In genomic region chr2:230934291-230935131, GRCh38 we compare ENCODE assay signal across 15 cellular contexts. TPM values are rescaled to one million over a fixed set of nuclear protein-coding genes. Genes with fewer than 3 reads are reported as not detected.
DNase-seq lines count a peak whose midpoint lies in the region; ATAC-seq and TF ChIP-seq lines count a peak whose summit lies in the region.
"Had no signal": no experiment of that assay in that cellular context is flagged by ENCODE, and none has a peak within 500 bp of the region (broad histone marks: within the 10 kb centered on the region; RNA-seq: fewer than 3 reads in every experiment).

No MANE protein-coding gene starts in this region.

- no peaks in the 10 kb centered on the region for H3K27me3 ChIP-seq in BLaER1 treated with 17β-estradiol and CSF1 and Interleukin-3, amounts not matched to agents 10 nM and 100 nM
- H3K27me3 ChIP-seq in endodermal cell (ENCODE audit: control insufficient read depth, insufficient read depth, low read length, poor library complexity, severe bottlenecking) (no peaks in the 10 kb centered on the region), neuronal stem cell (ENCODE audit: control insufficient read depth in 3 of 3, insufficient read depth in 3 of 3, low read depth in 1 of 3, low read length in 3 of 3) (no peaks in the 10 kb centered on the region)

- H3K9me3 Mint-ChIP-seq in endodermal cell: peaks cover 23% of the 10 kb centered on the region

- no peak overlapping the region for H3K4me3 ChIP-seq in BLaER1 treated with 17β-estradiol and CSF1 and Interleukin-3, amounts not matched to agents 10 nM and 100 nM
- H3K4me3 ChIP-seq in endodermal cell (ENCODE audit: low read length) (no peak overlapping the region), neuronal stem cell (ENCODE audit: low read length in 2 of 2) (no peak overlapping the region)

- H2AK5ac ChIP-seq in neuronal stem cell (ENCODE audit: low read depth, low read length): peak overlapping the region; percentile 11

- H3K36me3 ChIP-seq in BLaER1 treated with 17β-estradiol and CSF1 and Interleukin-3, amounts not matched to agents 10 nM and 100 nM: peaks cover 0 to 10% (median 0%) of the 10 kb centered on the region in 11 experiments; a peak in 1 of 22 replicates
- no peaks in the 10 kb centered on the region for H3K36me3 ChIP-seq in endodermal cell (ENCODE audit: control insufficient read depth, insufficient read depth, low read length)
- no peaks in the 10 kb centered on the region for H3K36me3 ChIP-seq in neuronal stem cell (replicated peaks in 1 of 2; ENCODE audit: control insufficient read depth in 2 of 2, insufficient read depth in 2 of 2, low read length in 2 of 2)

- peak overlapping the region; percentile 19 for H3K18ac ChIP-seq in neuronal stem cell (ENCODE audit: low read length)

- H3K27ac Mint-ChIP-seq in endodermal cell: no peak overlapping the region
- H3K27ac Mint-ChIP-seq: CD14-positive monocyte had no signal

- no peaks in the 10 kb centered on the region for H4K20me1 ChIP-seq in BLaER1 treated with 17β-estradiol and CSF1 and Interleukin-3, amounts not matched to agents 10 nM and 100 nM

- no peak overlapping the region for H4K8ac ChIP-seq in neuronal stem cell (ENCODE audit: low read depth, low read length)

- H3K27ac ChIP-seq in BLaER1 treated with 17β-estradiol and CSF1 and Interleukin-3, amounts not matched to agents 10 nM and 100 nM: peak overlapping the region in 3 of 11 experiments; percentile 13 to 34 (median 19); a peak in 3 of 22 replicates
- no peak overlapping the region for H3K27ac ChIP-seq in endodermal cell (ENCODE audit: low read depth, low read length)
- no peak overlapping the region for H3K27ac ChIP-seq in neuronal stem cell (replicated peaks; ENCODE audit: low read length)

- H3K4me3 Mint-ChIP-seq in endodermal cell: no peak overlapping the region
- H3K4me3 Mint-ChIP-seq: CD14-positive monocyte had no signal

- H3K27me3 Mint-ChIP-seq in endodermal cell (ENCODE audit: insufficient read depth): peaks cover 1% of the 10 kb centered on the region

- DNase-seq in activated CD8-positive, alpha-beta memory T cell treated with anti-CD3 and anti-CD28 coated beads for 24 hours: peak; percentile 53
- DNase-seq in activated CD8-positive, alpha-beta memory T cell treated with anti-CD3 and anti-CD28 coated beads, Interleukin-2, amount 50 U/mL, for 4 hours: no peak
- DNase-seq in endodermal cell (peak; percentile 42), neuronal stem cell (ENCODE audit: low spot score) (no peak), NCI-H1694 treated with DMSO at 0.1 percent for 48 hours (lab: John Stamatoyannopoulos, UW) (no peak), GF-D8 (lab: John Stamatoyannopoulos, UW) (no peak)
- DNase-seq: DMS53, KBM-7, NCI-H345, NCI-H526 treated with DMSO at 0.1 percent for 48 hours, OCI-M1, RPMI8226 had no signal

- TF ChIP-seq CTCF in endodermal cell (conservative IDR thresholded peaks at IDR 0.05): no peak

- no peak overlapping the region for H3K4ac ChIP-seq in neuronal stem cell (ENCODE audit: low read length)

- H3K79me1 ChIP-seq in neuronal stem cell (ENCODE audit: low read depth, low read length): no peaks in the 10 kb centered on the region

- H3K9me3 ChIP-seq in BLaER1 treated with 17β-estradiol and CSF1 and Interleukin-3, amounts not matched to agents 10 nM and 100 nM (replicated peaks in 1 of 11): peaks cover 28 to 42% (median 35%) of the 10 kb centered on the region in 11 experiments
- H3K9me3 ChIP-seq in endodermal cell (ENCODE audit: control insufficient read depth, low read length): peaks cover 18% of the 10 kb centered on the region
- peaks cover 5 to 17% of the 10 kb centered on the region in 2 donors for H3K9me3 ChIP-seq in neuronal stem cell (replicated peaks in 1 of 2; ENCODE audit: control insufficient read depth in 2 of 2, insufficient read depth in 1 of 2, low read depth in 1 of 2, low read length in 2 of 2)

- peak overlapping the region; percentile 10 for H3K23ac ChIP-seq in neuronal stem cell (ENCODE audit: low read depth, low read length, poor library complexity)

- H2BK15ac ChIP-seq in neuronal stem cell (ENCODE audit: low read length): peak overlapping the region; percentile 30

- peak overlapping the region in 9 of 11 experiments; percentile 10 to 74 (median 65); a peak in 17 of 22 replicates for H3K4me2 ChIP-seq in BLaER1 treated with 17β-estradiol and CSF1 and Interleukin-3, amounts not matched to agents 10 nM and 100 nM
- no peak overlapping the region for H3K4me2 ChIP-seq in neuronal stem cell (ENCODE audit: insufficient read depth, low read length, poor library complexity, severe bottlenecking)

- H2BK120ac ChIP-seq in neuronal stem cell (ENCODE audit: low read depth, low read length): no peak overlapping the region

- ATAC-seq in HG02870 (IDR thresholded peaks at IDR 0.05; ENCODE audit: unreplicated experiment): no peak

- H2BK12ac ChIP-seq in neuronal stem cell (ENCODE audit: low read length): no peak overlapping the region

- peak overlapping the region; percentile 47 for H2AFZ ChIP-seq in neuronal stem cell (ENCODE audit: low read length)

- no peak overlapping the region for H2BK5ac ChIP-seq in neuronal stem cell (ENCODE audit: low read length)

- no peak overlapping the region for H4K91ac ChIP-seq in neuronal stem cell (ENCODE audit: low read depth, low read length, poor library complexity)

- H3K4me1 ChIP-seq in BLaER1 treated with 17β-estradiol and CSF1 and Interleukin-3, amounts not matched to agents 10 nM and 100 nM: peaks cover 15 to 67% (median 53%) of the 10 kb centered on the region in 10 experiments
- H3K4me1 ChIP-seq in endodermal cell (ENCODE audit: control insufficient read depth, insufficient read depth, low read length) (no peaks in the 10 kb centered on the region), neuronal stem cell (ENCODE audit: control insufficient read depth in 2 of 2, insufficient read depth in 1 of 2, low read depth in 1 of 2, low read length in 2 of 2) (peaks cover 7% of the 10 kb centered on the region in 2 donors)

- H3K14ac ChIP-seq in neuronal stem cell (ENCODE audit: low read length): no peak overlapping the region

- peak overlapping the region in 2 of 11 experiments; percentile 18 to 33; a peak in 4 of 22 replicates for H3K9ac ChIP-seq in BLaER1 treated with 17β-estradiol and CSF1 and Interleukin-3, amounts not matched to agents 10 nM and 100 nM
- no peak overlapping the region for H3K9ac ChIP-seq in endodermal cell (ENCODE audit: extremely low read depth, low read length, poor library complexity, severe bottlenecking)
- H3K9ac ChIP-seq in neuronal stem cell (ENCODE audit: low read depth, low read length, poor library complexity): no peak overlapping the region

- WGBS in endodermal cell (ENCODE audit: insufficient coverage in 1 of 2, insufficient read length in 1 of 2), 2 experiments: 90 to 95% methylated on average over 11 to 17 of the region's 17 CpGs
- WGBS in neuronal stem cell (ENCODE audit: extremely low coverage in 2 of 2, insufficient read length in 2 of 2, insufficient replicate concordance in 1 of 2), 2 donors: no CpG with 5 or more reads among the region's 17 CpGs

- H3K36me3 Mint-ChIP-seq in endodermal cell (ENCODE audit: low read depth): peaks cover 4% of the 10 kb centered on the region
- H3K36me3 Mint-ChIP-seq: CD14-positive monocyte had no signal

- H3K4me1 Mint-ChIP-seq in endodermal cell: peaks cover 4% of the 10 kb centered on the region

RNA-seq across cellular contexts. Expression of gene GPR55, which starts 9.5 kb away (rescaled TPM):
- total RNA-seq in endodermal cell: 1 to 10 TPM; 2.6 to 7.5 TPM
- polyA plus RNA-seq in endodermal cell (2013, experiment 1 of 2): 0.64 TPM
- polyA plus RNA-seq in endodermal cell (2013, experiment 2 of 2): 0.21 TPM
- not detected for polyA plus RNA-seq in neuronal stem cell (2013, experiment 1 of 2)
- polyA plus RNA-seq in neuronal stem cell (2013, experiment 2 of 2): not detected

Comparison
In these comparisons a context has a peak if more than half of its experiments do, and no peak if none do; other contexts are left out.
1. DNase-seq: peak in activated CD8-positive, alpha-beta memory T cell treated with anti-CD3 and anti-CD28 coated beads for 24 hours (single experiment) and endodermal cell (single experiment); none in activated CD8-positive, alpha-beta memory T cell treated with anti-CD3 and anti-CD28 coated beads, Interleukin-2, amount 50 U/mL, for 4 hours (single experiment), neuronal stem cell (single experiment), NCI-H1694 treated with DMSO at 0.1 percent for 48 hours (single experiment) and GF-D8 (single experiment).